Comparison of ENCODE assay signal across 8 cellular contexts in the genomic region with DNA sequence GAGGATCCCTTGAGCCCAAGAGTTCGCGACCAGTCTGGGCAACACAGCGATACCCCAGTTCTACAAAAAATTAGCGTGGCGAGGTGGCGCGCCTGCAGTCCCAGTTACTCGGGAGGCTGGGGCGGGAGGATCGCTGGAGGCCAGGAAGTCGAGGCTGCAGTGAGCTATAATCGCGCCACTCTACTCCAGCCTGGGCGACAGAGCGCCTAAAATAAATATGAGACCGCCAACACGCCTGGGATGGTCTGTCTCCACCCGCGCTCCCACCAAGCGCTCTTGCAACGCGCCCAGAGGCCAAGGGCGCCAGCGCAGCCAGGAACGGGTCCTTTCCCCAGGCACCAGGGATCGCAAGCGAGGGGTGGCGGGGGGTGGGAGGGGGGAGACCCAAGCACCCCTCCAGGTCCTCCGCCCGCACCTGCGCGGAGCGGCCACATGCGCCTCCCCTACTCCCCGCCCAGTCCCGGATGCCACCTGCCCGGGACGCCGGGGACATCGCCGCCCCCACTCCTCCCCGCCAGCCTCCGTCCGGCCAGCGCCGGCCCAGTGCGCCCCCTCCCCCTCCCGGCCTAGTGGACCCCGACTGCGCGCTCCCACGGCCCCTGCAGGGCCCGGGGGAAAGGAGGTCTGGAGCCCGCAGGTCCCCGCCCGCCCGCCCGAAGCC. TPM values are rescaled to one million over a fixed set of nuclear protein-coding genes. Genes with fewer than 3 reads are reported as not detected.
DNase-seq lines count a peak whose midpoint lies in the region; ATAC-seq and TF ChIP-seq lines count a peak whose summit lies in the region.

No MANE protein-coding gene starts in this region.

- peak; percentile 68 for DNase-seq in COLO668 (lab: John Stamatoyannopoulos, UW; ENCODE audit: unreplicated experiment)
- DNase-seq in LNCaP clone FGC (ENCODE audit: low read depth), result no peak
- peak; percentile 1 for DNase-seq in activated T-cell treated with anti-CD3 and anti-CD28 coated beads for 4 hours
- peak; percentile 40 for DNase-seq in glomerular visceral epithelial cell (ENCODE audit: extremely low spot score)
- peak in 1 of 2 donors; percentile 19 for DNase-seq in psoas muscle
- no peak for DNase-seq in SKM-1 (lab: John Stamatoyannopoulos, UW; ENCODE audit: unreplicated experiment)
- DNase-seq in foreskin melanocyte, result no peak

- H3K27ac ChIP-seq in psoas muscle, result no peak overlapping the region

- H3K4me1 ChIP-seq in psoas muscle, result no peaks in the 10 kb centered on the region

- H3K9me3 ChIP-seq in psoas muscle, result no peaks in the 10 kb centered on the region

- intact Hi-C loops in psoas muscle (cut with DNase I), result no loop called here

- TF ChIP-seq CTCF in LNCaP clone FGC (IDR thresholded peaks at IDR 0.05; ENCODE audit: control insufficient read depth, extremely low read depth, insufficient read depth) (no peak), psoas muscle (IDR thresholded peaks at IDR 0.05) (no peak)

- no peaks in the 10 kb centered on the region for H3K36me3 ChIP-seq in psoas muscle (ENCODE audit: insufficient read depth in 1 of 2, low read depth in 1 of 2)

- WGBS in psoas muscle, 3 donors, result 1 to 3% (median 2%) methylated on average over 26 to 58 of the region's 58 CpGs

- peak; percentile 38 for ATAC-seq in GM21360 (IDR thresholded peaks at IDR 0.05; ENCODE audit: unreplicated experiment)
- peak in 2 of 4 donors; percentile 21 to 48 for ATAC-seq in psoas muscle

- H3K27me3 ChIP-seq in psoas muscle (ENCODE audit: insufficient read depth in 3 of 3, low read length in 2 of 3), result peaks cover 0 to 63% (median 11%) of the 10 kb centered on the region in 3 donors

- peak overlapping the region; percentile 94 for H3K4me3 ChIP-seq in LNCaP clone FGC (ENCODE audit: low read depth, low read length)
- H3K4me3 ChIP-seq in psoas muscle, result peak overlapping the region; percentile 61

RNA-seq across cellular contexts. Expression of gene RHPN2, which starts 0.4 kb away (rescaled TPM):
- total RNA-seq in psoas muscle, result 1 to 10 TPM in 1 of 4 donors, under 1 TPM in 3; 0.24 to 1.0 (median 0.60) TPM
- 1 to 10 TPM in 1 of 3 donors, under 1 TPM in 2; 0.16 to 1.1 (median 0.17) TPM for polyA plus RNA-seq in psoas muscle

RNA-seq across cellular contexts. Expression of gene GPATCH1, which starts 16.7 kb away (rescaled TPM):
- 1 to 10 TPM; 3.1 to 7.5 (median 5.6) TPM for total RNA-seq in psoas muscle
- 1 to 10 TPM; 3.3 to 5.3 (median 3.4) TPM for polyA plus RNA-seq in psoas muscle

Comparison
In these comparisons a context has a peak if more than half of its experiments do, and no peak if none do; other contexts are left out.
1. DNase-seq: peak in COLO668 (single experiment), activated T-cell treated with anti-CD3 and anti-CD28 coated beads for 4 hours (single experiment) and glomerular visceral epithelial cell (single experiment); none in LNCaP clone FGC (single experiment), SKM-1 (single experiment) and foreskin melanocyte (single experiment).